Comparison of ENCODE assay signal across 25 cellular contexts in genomic region chr3:55882006-55882405, GRCh38.
"Had no signal": no experiment of that assay in that cellular context is flagged by ENCODE, and none has a peak within 500 bp of the region (broad histone marks: within the 10 kb centered on the region; RNA-seq: fewer than 3 reads in every experiment).

No MANE protein-coding gene starts in this region.

- H3K9me3 ChIP-seq: gastroesophageal sphincter, stomach, thyroid gland, upper lobe of right lung had no signal

- H3K27ac Mint-ChIP-seq: activated naive CD4-positive, alpha-beta T cell treated with anti-CD3 and anti-CD28 coated beads, Interleukin-2, amount 10 ng/mL, durations not matched to agents 7 days and 5 days; activated naive CD8-positive, alpha-beta T cell treated with anti-CD3 and anti-CD28 coated beads, Interleukin-2, amount 10 ng/mL, durations not matched to agents 7 days and 5 days; naive thymus-derived CD4-positive, alpha-beta T cell; stimulated activated naive B cell treated with anti-CD40 and anti-IgM and Interleukin-4, amounts not matched to agents 10 μg/mL and 1 μg/mL and 100 μg/mL, for 72 hours; T-helper 2 cell treated with Interferon-gamma antibody and Interleukin-4, amounts not matched to agents 5 μg/mL and 100 μg/mL, for 36 hours had no signal

- H3K4me1 Mint-ChIP-seq: activated naive CD4-positive, alpha-beta T cell treated with anti-CD3 and anti-CD28 coated beads, Interleukin-2, amount 10 ng/mL, durations not matched to agents 7 days and 5 days; activated naive CD8-positive, alpha-beta T cell treated with anti-CD3 and anti-CD28 coated beads, Interleukin-2, amount 10 ng/mL, durations not matched to agents 7 days and 5 days; naive thymus-derived CD4-positive, alpha-beta T cell; stimulated activated naive B cell treated with anti-CD40 and anti-IgM and Interleukin-4, amounts not matched to agents 10 μg/mL and 1 μg/mL and 100 μg/mL, for 72 hours had no signal

- H3K4me3 Mint-ChIP-seq: activated naive CD4-positive, alpha-beta T cell treated with anti-CD3 and anti-CD28 coated beads, Interleukin-2, amount 10 ng/mL, durations not matched to agents 7 days and 5 days; activated naive CD8-positive, alpha-beta T cell treated with anti-CD3 and anti-CD28 coated beads, Interleukin-2, amount 10 ng/mL, durations not matched to agents 7 days and 5 days; naive thymus-derived CD4-positive, alpha-beta T cell; neural crest cell; stimulated activated naive B cell treated with anti-CD40 and anti-IgM and Interleukin-4, amounts not matched to agents 10 μg/mL and 1 μg/mL and 100 μg/mL, for 72 hours; T-helper 2 cell treated with Interferon-gamma antibody and Interleukin-4, amounts not matched to agents 5 μg/mL and 100 μg/mL, for 36 hours had no signal

- H2AFZ ChIP-seq: hepatocyte, parathyroid adenoma had no signal

- H3K36me3 Mint-ChIP-seq: activated naive CD4-positive, alpha-beta T cell treated with anti-CD3 and anti-CD28 coated beads, Interleukin-2, amount 10 ng/mL, durations not matched to agents 7 days and 5 days; activated naive CD8-positive, alpha-beta T cell treated with anti-CD3 and anti-CD28 coated beads, Interleukin-2, amount 10 ng/mL, durations not matched to agents 7 days and 5 days; naive thymus-derived CD4-positive, alpha-beta T cell; stimulated activated naive B cell treated with anti-CD40 and anti-IgM and Interleukin-4, amounts not matched to agents 10 μg/mL and 1 μg/mL and 100 μg/mL, for 72 hours had no signal

- H3K27ac ChIP-seq: brain microvascular endothelial cell, coronary artery, dorsolateral prefrontal cortex, gastroesophageal sphincter, hepatocyte, parathyroid adenoma, stomach, upper lobe of right lung had no signal

- H3K4me2 ChIP-seq: hepatocyte had no signal

- H3K36me3 ChIP-seq: brain microvascular endothelial cell, gastroesophageal sphincter, stomach, thyroid gland, upper lobe of right lung had no signal

- H3K9me3 Mint-ChIP-seq: activated naive CD4-positive, alpha-beta T cell treated with anti-CD3 and anti-CD28 coated beads, Interleukin-2, amount 10 ng/mL, durations not matched to agents 7 days and 5 days; activated naive CD8-positive, alpha-beta T cell treated with anti-CD3 and anti-CD28 coated beads, Interleukin-2, amount 10 ng/mL, durations not matched to agents 7 days and 5 days; neural crest cell; stimulated activated naive B cell treated with anti-CD40 and anti-IgM and Interleukin-4, amounts not matched to agents 10 μg/mL and 1 μg/mL and 100 μg/mL, for 72 hours; T-helper 2 cell treated with Interferon-gamma antibody and Interleukin-4, amounts not matched to agents 5 μg/mL and 100 μg/mL, for 36 hours had no signal

- H3K4me3 ChIP-seq: coronary artery, dorsolateral prefrontal cortex, gastroesophageal sphincter, hepatocyte, stomach, thyroid gland, upper lobe of right lung had no signal

- DNase-seq: activated CD4-positive, alpha-beta T cell treated with anti-CD3 and anti-CD28 coated beads for 48 hours; activated CD4-positive, alpha-beta T cell treated with anti-CD3 and anti-CD28 coated beads, Interleukin-2, amount 50 U/mL, for 48 hours; activated CD8-positive, alpha-beta memory T cell treated with anti-CD3 and anti-CD28 coated beads for 24 hours; activated effector memory CD4-positive, alpha-beta T cell treated with anti-CD3 and anti-CD28 coated beads, Interleukin-2, amount 50 U/mL, for 16 hours; activated naive CD4-positive, alpha-beta T cell treated with anti-CD3 and anti-CD28 coated beads, Interleukin-2, amount 10 ng/mL, durations not matched to agents 7 days and 5 days; activated naive CD8-positive, alpha-beta T cell treated with anti-CD3 and anti-CD28 coated beads, Interleukin-2, amount 10 ng/mL, durations not matched to agents 7 days and 5 days; brain microvascular endothelial cell; dorsolateral prefrontal cortex; effector memory CD4-positive, alpha-beta T cell; midbrain; naive thymus-derived CD4-positive, alpha-beta T cell; occipital lobe; right cardiac atrium; stimulated activated CD4-positive, alpha-beta T cell treated with anti-CD3 and anti-CD28 coated beads, Interleukin-15, amount 100 ng/mL, for 24 hours; stimulated activated CD4-positive, alpha-beta T cell treated with anti-CD3 and anti-CD28 coated beads, Interleukin-2, amount 100 ng/mL, for 24 hours; stimulated activated naive B cell treated with anti-CD40 and anti-IgM and Interleukin-4, amounts not matched to agents 10 μg/mL and 1 μg/mL and 100 μg/mL, for 72 hours; stomach; thyroid gland; upper lobe of right lung had no signal

- H3K9ac ChIP-seq: parathyroid adenoma had no signal

- H3K27me3 ChIP-seq: brain microvascular endothelial cell, dorsolateral prefrontal cortex, gastroesophageal sphincter, hepatocyte, stomach, thyroid gland, upper lobe of right lung had no signal

- H3K4me1 ChIP-seq: parathyroid adenoma, stomach had no signal

- H3K79me2 ChIP-seq: hepatocyte, parathyroid adenoma had no signal

- H3K27me3 Mint-ChIP-seq: activated naive CD4-positive, alpha-beta T cell treated with anti-CD3 and anti-CD28 coated beads, Interleukin-2, amount 10 ng/mL, durations not matched to agents 7 days and 5 days; activated naive CD8-positive, alpha-beta T cell treated with anti-CD3 and anti-CD28 coated beads, Interleukin-2, amount 10 ng/mL, durations not matched to agents 7 days and 5 days; stimulated activated naive B cell treated with anti-CD40 and anti-IgM and Interleukin-4, amounts not matched to agents 10 μg/mL and 1 μg/mL and 100 μg/mL, for 72 hours had no signal
